23 cellular contexts compared by ENCODE assay signal in the genomic region with DNA sequence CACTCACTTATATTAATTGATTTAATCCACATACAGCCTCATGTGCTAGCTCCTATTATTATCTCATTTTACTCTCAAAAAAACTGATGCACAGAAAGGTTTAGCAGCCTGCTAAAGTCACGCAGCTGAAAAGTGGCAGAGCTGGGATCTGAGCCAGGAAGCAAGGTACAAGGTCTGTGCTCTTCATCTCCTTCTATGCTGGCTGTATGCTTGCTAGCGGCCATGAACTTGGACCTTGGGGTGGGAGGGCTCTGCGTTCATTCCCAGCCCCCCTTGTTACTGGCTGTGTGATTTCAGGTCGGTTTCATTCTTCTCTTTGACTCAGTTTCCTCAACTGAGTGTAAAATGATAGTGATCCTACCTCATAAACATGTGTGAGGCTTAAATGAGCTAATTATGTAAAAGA.
A peak's percentile ranks its signal among the peaks of the same experiment; 100 is the strongest.
DNase-seq lines count a peak whose midpoint lies in the region; ATAC-seq and TF ChIP-seq lines count a peak whose summit lies in the region.
"Had no signal": no experiment of that assay in that cellular context is flagged by ENCODE, and none has a peak within 500 bp of the region (broad histone marks: within the 10 kb centered on the region; RNA-seq: fewer than 3 reads in every experiment).

No MANE protein-coding gene starts in this region.

- H3F3A ChIP-seq in SK-N-SH (replicated peaks; ENCODE audit: insufficient read depth) = peaks cover 20% of the 10 kb centered on the region

- H4K20me1 ChIP-seq in SK-N-SH (ENCODE audit: insufficient read depth) = no peaks in the 10 kb centered on the region

- H3K27ac Mint-ChIP-seq in chondrocyte (ENCODE audit: unreplicated experiment) = peak overlapping the region; percentile 80
- peak overlapping the region; percentile 93 for H3K27ac Mint-ChIP-seq in mesothelial cell of epicardium
- H3K27ac Mint-ChIP-seq: activated CD8-positive, alpha-beta T cell treated with anti-CD3 and anti-CD28 coated beads, Interleukin-2, amount 10 ng/mL, durations not matched to agents 7 days and 5 days; activated naive CD4-positive, alpha-beta T cell treated with anti-CD3 and anti-CD28 coated beads, Interleukin-2, amount 50 U/mL, for 72 hours; natural killer cell; stimulated activated naive B cell treated with anti-CD40 and anti-IgM and Interleukin-4, amounts not matched to agents 10 μg/mL and 1 μg/mL and 100 μg/mL, for 72 hours had no signal

- H3K4me2 ChIP-seq in SK-N-SH = no peak overlapping the region

- H3K36me3 ChIP-seq in SK-N-SH (replicated peaks in 1 of 2; ENCODE audit: control insufficient read depth in 1 of 2, insufficient read depth in 2 of 2, low read length in 1 of 2) (no peaks in the 10 kb centered on the region), tibial nerve (no peaks in the 10 kb centered on the region)
- H3K36me3 ChIP-seq: ovary had no signal

- H3K9me3 Mint-ChIP-seq in chondrocyte (ENCODE audit: low read depth) (no peaks in the 10 kb centered on the region), mesothelial cell of epicardium (no peaks in the 10 kb centered on the region)
- H3K9me3 Mint-ChIP-seq: activated naive CD4-positive, alpha-beta T cell treated with anti-CD3 and anti-CD28 coated beads, Interleukin-2, amount 50 U/mL, for 72 hours; dendritic cell treated with granulocyte-macrophage colony-stimulating factor and Interleukin-4, amounts not matched to agents 40 ng/mL and 50 ng/mL, for 4 days had no signal

- peak overlapping the region; percentile 61; the same call in 1 of the 2 replicates for H2AFZ ChIP-seq in SK-N-SH (ENCODE audit: low read depth)

- 98% methylated on average over 4 of the region's 4 CpGs for WGBS in SK-N-SH (ENCODE audit: low lambda C conversion rate)
- 53 to 60% methylated on average over 4 of the region's 4 CpGs for WGBS in tibial nerve, 2 donors

- H3K27me3 ChIP-seq in SK-N-SH (ENCODE audit: insufficient read depth) (no peaks in the 10 kb centered on the region), tibial nerve (no peaks in the 10 kb centered on the region)
- H3K27me3 ChIP-seq: ovary had no signal

- ATAC-seq in SK-N-SH treated with all-trans-retinoic acid at 6 μM for 48 hours = no peak
- ATAC-seq: activated CD8-positive, alpha-beta T cell treated with anti-CD3 and anti-CD28 coated beads, Interleukin-2, amount 10 ng/mL, durations not matched to agents 7 days and 5 days; activated naive CD4-positive, alpha-beta T cell treated with anti-CD3 and anti-CD28 coated beads, Interleukin-2, amount 50 U/mL, for 72 hours; GM12878; left colon; natural killer cell; stimulated activated naive B cell treated with anti-CD40 and anti-IgM and Interleukin-4, amounts not matched to agents 10 μg/mL and 1 μg/mL and 100 μg/mL, for 72 hours had no signal

- peak overlapping the region in 1 of 2 experiments; percentile 65; a peak in 2 of 4 replicates for H3K27ac ChIP-seq in SK-N-SH (ENCODE audit: low read depth in 2 of 2, low read length in 1 of 2)
- peak overlapping the region in 3 of 4 donors; percentile 6 to 81 (median 74) for H3K27ac ChIP-seq in tibial nerve
- H3K27ac ChIP-seq: 22Rv1, ovary had no signal

- no peaks in the 10 kb centered on the region for H3K9me2 ChIP-seq in SK-N-SH

- TF ChIP-seq RAD21 in SK-N-SH (IDR thresholded peaks at IDR 0.05; ENCODE audit: low read length) = no peak

- H3K9me3 ChIP-seq in SK-N-SH (no peaks in the 10 kb centered on the region), tibial nerve (no peaks in the 10 kb centered on the region)
- H3K9me3 ChIP-seq: ovary had no signal

- H3K27me3 Mint-ChIP-seq in chondrocyte (ENCODE audit: low read depth) (no peaks in the 10 kb centered on the region), mesothelial cell of epicardium (ENCODE audit: low read depth) (no peaks in the 10 kb centered on the region)

- TF ChIP-seq CTCF in SK-N-SH (IDR thresholded peaks at IDR 0.05) (no peak), chondrocyte (IDR thresholded peaks at IDR 0.05) (no peak), mesothelial cell of epicardium (IDR thresholded peaks at IDR 0.05; ENCODE audit: unreplicated experiment) (no peak), tibial nerve (IDR thresholded peaks at IDR 0.05) (no peak)

- H3K4me1 Mint-ChIP-seq in chondrocyte (ENCODE audit: low read depth) (peaks cover 64% of the 10 kb centered on the region), mesothelial cell of epicardium (peaks cover 26% of the 10 kb centered on the region)

- H3K36me3 Mint-ChIP-seq in chondrocyte (ENCODE audit: low read depth) = no peaks in the 10 kb centered on the region
- no peaks in the 10 kb centered on the region for H3K36me3 Mint-ChIP-seq in mesothelial cell of epicardium
- H3K36me3 Mint-ChIP-seq: activated naive CD4-positive, alpha-beta T cell treated with anti-CD3 and anti-CD28 coated beads, Interleukin-2, amount 50 U/mL, for 72 hours; natural killer cell; stimulated activated naive B cell treated with anti-CD40 and anti-IgM and Interleukin-4, amounts not matched to agents 10 μg/mL and 1 μg/mL and 100 μg/mL, for 72 hours had no signal

- H3K9ac ChIP-seq in SK-N-SH = peak overlapping the region; percentile 14; the same call in 1 of the 2 replicates

- CTCF ChIA-PET in SK-N-SH (lab: Yijun Ruan, JAX) = interaction anchor here (0.7 to 4.4 kb wide), 15 partner anchors 9 to 690 kb away, joined by 3 to 33 read pairs (median 5); partner anchors contain the start of gene USPL1

- DNase-seq in SK-N-SH (no peak), chondrocyte (ENCODE audit: low spot score) (no peak), mesothelial cell of epicardium (ENCODE audit: low spot score in 2 of 2, unreplicated experiment in 2 of 2) (no peak), tibial nerve (ENCODE audit: low spot score in 2 of 2) (no peak), ureter (ENCODE audit: low spot score) (no peak), T-helper 1 cell (no peak)
- DNase-seq in NK-92 treated with Interleukin-12 subunit alpha and Interleukin-12 subunit beta, amount 100 ng/mL, for 24 hours (lab: John Stamatoyannopoulos, UW) = no peak
- DNase-seq: activated CD4-positive, alpha-beta T cell treated with anti-CD3 and anti-CD28 coated beads for 1 hour; activated CD8-positive, alpha-beta T cell treated with anti-CD3 and anti-CD28 coated beads, Interleukin-2, amount 10 ng/mL, durations not matched to agents 7 days and 5 days; central memory CD4-positive, alpha-beta T cell; HCEC 1CT; left colon; natural killer cell; NCI-H1105; NCI-H1930; stimulated activated naive B cell treated with anti-CD40 and anti-IgM and Interleukin-4, amounts not matched to agents 10 μg/mL and 1 μg/mL and 100 μg/mL, for 72 hours had no signal

- H3K4me3 ChIP-seq in SK-N-SH (ENCODE audit: low read depth in 2 of 2, low read length in 1 of 2) (no peak overlapping the region), tibial nerve (no peak overlapping the region)
- H3K4me3 ChIP-seq: GM12878, ovary had no signal

- no peak for TF ChIP-seq EP300 in SK-N-SH (IDR thresholded peaks at IDR 0.05; ENCODE audit: borderline replicate concordance in 1 of 2, low read depth in 1 of 2, low read length in 1 of 2)
- TF ChIP-seq EP300 in tibial nerve (IDR thresholded peaks at IDR 0.05) = no peak

- H3K79me2 ChIP-seq in SK-N-SH (ENCODE audit: insufficient read depth) = no peaks in the 10 kb centered on the region

- H3K4me1 ChIP-seq in SK-N-SH (ENCODE audit: control insufficient read depth in 1 of 2, insufficient read depth in 2 of 2, low read depth in 1 of 2, low read length in 1 of 2) (peaks cover 19 to 24% of the 10 kb centered on the region in 2 experiments), tibial nerve (peaks cover 0 to 53% (median 21%) of the 10 kb centered on the region in 4 donors)

- TF ChIP-seq POLR2A in tibial nerve (IDR thresholded peaks at IDR 0.05) = no peak

- POLR2A ChIA-PET in SK-N-SH (lab: Yijun Ruan, JAX) = interaction anchor here (0.8 to 1.3 kb wide), 3 partner anchors 13 to 188 kb away, joined by 3 to 6 read pairs (median 5); partner anchors contain the start of gene USPL1

- H3K4me3 Mint-ChIP-seq in chondrocyte (ENCODE audit: unreplicated experiment) (no peak overlapping the region), mesothelial cell of epicardium (no peak overlapping the region)
- H3K4me3 Mint-ChIP-seq: activated CD8-positive, alpha-beta T cell treated with anti-CD3 and anti-CD28 coated beads, Interleukin-2, amount 10 ng/mL, durations not matched to agents 7 days and 5 days; CD14-positive monocyte; dendritic cell treated with granulocyte-macrophage colony-stimulating factor and Interleukin-4, amounts not matched to agents 40 ng/mL and 50 ng/mL, for 4 days; natural killer cell; stimulated activated naive B cell treated with anti-CD40 and anti-IgM and Interleukin-4, amounts not matched to agents 10 μg/mL and 1 μg/mL and 100 μg/mL, for 72 hours had no signal

TF ChIP-seq in SK-N-SH, 30 proteins besides CTCF, POLR2A, EP300 and RAD21:
- TF ChIP-seq SMC3 (IDR thresholded peaks at IDR 0.05; ENCODE audit: low read depth, low read length) = no peak
- TF ChIP-seq, protein P1, sequence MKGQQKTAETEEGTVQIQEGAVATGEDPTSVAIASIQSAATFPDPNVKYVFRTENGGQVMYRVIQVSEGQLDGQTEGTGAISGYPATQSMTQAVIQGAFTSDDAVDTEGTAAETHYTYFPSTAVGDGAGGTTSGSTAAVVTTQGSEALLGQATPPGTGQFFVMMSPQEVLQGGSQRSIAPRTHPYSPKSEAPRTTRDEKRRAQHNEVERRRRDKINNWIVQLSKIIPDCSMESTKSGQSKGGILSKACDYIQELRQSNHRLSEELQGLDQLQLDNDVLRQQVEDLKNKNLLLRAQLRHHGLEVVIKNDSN (IDR thresholded peaks at IDR 0.05; ENCODE audit: borderline replicate concordance, low read depth) = no peak
- TF ChIP-seq FOXJ3 (CRISPR knock-in tag; IDR thresholded peaks at IDR 0.05) = no peak
- no peak for TF ChIP-seq RCOR1 (IDR thresholded peaks at IDR 0.05; ENCODE audit: low read length)
- no peak for TF ChIP-seq POLR2AphosphoS5 (IDR thresholded peaks at IDR 0.05; ENCODE audit: low read depth, low read length)

TF ChIP-seq in SK-N-SH treated with all-trans-retinoic acid at 6 μM for 48 hours, 23 proteins besides CTCF, POLR2A, EP300 and RAD21 (continues in another document):
- no peak for TF ChIP-seq BACH2 (CRISPR knock-in tag; IDR thresholded peaks at IDR 0.05; ENCODE audit: borderline replicate concordance)
- no peak for TF ChIP-seq ZNF565 (CRISPR knock-in tag; conservative IDR thresholded peaks at IDR 0.05; ENCODE audit: low read depth)
- TF ChIP-seq ZNF70 (CRISPR knock-in tag; IDR thresholded peaks at IDR 0.05) = no peak
- no peak for TF ChIP-seq ARNTL (CRISPR knock-in tag; IDR thresholded peaks at IDR 0.05; ENCODE audit: borderline replicate concordance, low read depth)
- TF ChIP-seq RARB (CRISPR knock-in tag; IDR thresholded peaks at IDR 0.05) = no peak
- TF ChIP-seq ISL1 (CRISPR knock-in tag; IDR thresholded peaks at IDR 0.05) = no peak
- TF ChIP-seq OSR1 (CRISPR knock-in tag; IDR thresholded peaks at IDR 0.05) = no peak
